In genomic region chr1:40945491-40945973, GRCh38 we compare ENCODE assay signal across 16 cellular contexts. TPM values are rescaled to one million over a fixed set of nuclear protein-coding genes. Genes with fewer than 3 reads are reported as not detected.
DNase-seq lines count a peak whose midpoint lies in the region; ATAC-seq, FAIRE-seq and TF ChIP-seq lines count a peak whose summit lies in the region.
"Had no signal": no experiment of that assay in that cellular context is flagged by ENCODE, and none has a peak within 500 bp of the region (broad histone marks: within the 10 kb centered on the region; RNA-seq: fewer than 3 reads in every experiment).

No MANE protein-coding gene starts in this region.

- 8 to 16% methylated on average over 2 of the region's 2 CpGs for WGBS in pancreas, 2 donors

- no peaks in the 10 kb centered on the region for H3K36me3 ChIP-seq in pancreas

- H3K27ac ChIP-seq in 22Rv1 (peak overlapping the region; percentile 96), pancreas (peak overlapping the region; percentile 51 to 77 (median 71)), foreskin keratinocyte (no peak overlapping the region)
- H3K27ac ChIP-seq: HL-60 had no signal

- no peak for ATAC-seq in pancreas
- ATAC-seq in foreskin keratinocyte: no peak
- ATAC-seq in GM18519 (IDR thresholded peaks at IDR 0.05; ENCODE audit: low FRiP score, unreplicated experiment): no peak
- ATAC-seq: esophagus mucosa; stimulated activated effector memory CD8-positive, alpha-beta T cell treated with anti-CD3 and anti-CD28 coated beads, Interleukin-12 subunit alpha, Interleukin-12 subunit beta, amount 100 ng/mL, for 72 hours had no signal

- H3K4me3 ChIP-seq in fibroblast of mammary gland (ENCODE audit: control insufficient read depth, low read depth, low read length) (no peak overlapping the region), pancreas (no peak overlapping the region)

- DNase-seq in amniotic epithelial cell (ENCODE audit: low read depth) (peak; percentile 23), fibroblast of mammary gland (ENCODE audit: low read depth) (peak; percentile 47), pancreas (no peak), foreskin keratinocyte (no peak), NCI-H1436 treated with DMSO at 0.1 percent for 48 hours (lab: John Stamatoyannopoulos, UW) (no peak)
- no peak for DNase-seq in activated naive CD4-positive, alpha-beta T cell (lab: John Stamatoyannopoulos, UW)
- DNase-seq: activated CD4-positive, CD25-positive, alpha-beta regulatory T cell; CD4-positive, CD25-positive, alpha-beta regulatory T cell; NCI-H1436; Right ventricle myocardium superior had no signal

- intact Hi-C loops in pancreas (cut with DNase I): no loop called here

- H3K27me3 ChIP-seq in pancreas (no peaks in the 10 kb centered on the region), foreskin keratinocyte (no peaks in the 10 kb centered on the region)

- H3K4me1 ChIP-seq in pancreas: peaks cover 15 to 32% (median 27%) of the 10 kb centered on the region in 3 donors
- H3K4me1 ChIP-seq in foreskin keratinocyte: peaks cover 40% of the 10 kb centered on the region

- FAIRE-seq in pancreas (lab: Jason Lieb, UNC): peak; percentile 61
- FAIRE-seq: urothelium cell line had no signal

- TF ChIP-seq CTCF in 22Rv1 (IDR thresholded peaks at IDR 0.05) (no peak), fibroblast of mammary gland (conservative IDR thresholded peaks at IDR 0.05; ENCODE audit: control insufficient read depth, insufficient read depth, low read depth, low read length) (no peak), pancreas (IDR thresholded peaks at IDR 0.05) (no peak), foreskin keratinocyte (conservative IDR thresholded peaks at IDR 0.05) (no peak)

- no peaks in the 10 kb centered on the region for H3K9me3 ChIP-seq in pancreas

RNA-seq across cellular contexts. Expression of gene CTPS1, which starts 34.0 kb away (rescaled TPM):
- total RNA-seq in pancreas: 1 to 10 TPM; 4.1 to 8.7 (median 7.6) TPM
- polyA plus RNA-seq in pancreas: 1 to 10 TPM; 5.9 to 7.1 TPM
- total RNA-seq in foreskin keratinocyte: 74.6 and 76.8 TPM in 2 replicates
- polyA plus RNA-seq in foreskin keratinocyte: 59.2 and 67.8 TPM in 2 replicates

Comparison
In these comparisons a context has a peak if more than half of its experiments do, and no peak if none do; other contexts are left out.
1. DNase-seq: peak in amniotic epithelial cell (single experiment) and fibroblast of mammary gland (single experiment); none in pancreas (0 of 6), foreskin keratinocyte (0 of 2), activated naive CD4-positive, alpha-beta T cell (0 of 4) and NCI-H1436 treated with DMSO at 0.1 percent for 48 hours (single experiment).